7 cellular contexts compared by ENCODE assay signal in the genomic region with DNA sequence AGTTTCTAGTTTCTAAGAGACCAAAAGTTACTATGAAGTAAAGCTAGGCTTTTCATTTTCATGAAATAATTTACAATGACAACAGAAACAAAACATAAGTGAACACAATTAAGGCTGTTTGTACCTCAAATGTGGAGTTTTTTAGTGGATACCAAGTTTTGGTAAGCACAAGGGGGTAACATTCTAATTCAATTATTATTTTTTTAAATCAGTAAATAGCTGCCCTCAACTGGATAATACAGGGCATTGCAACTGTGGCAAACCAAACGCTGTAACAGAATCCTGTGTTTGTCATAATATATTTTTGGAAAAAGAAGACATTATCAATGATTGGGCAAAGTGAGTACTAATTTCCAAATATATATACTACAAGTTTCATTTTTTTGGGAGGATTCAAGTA.
DNase-seq lines count a peak whose midpoint lies in the region; ATAC-seq and TF ChIP-seq lines count a peak whose summit lies in the region.

No MANE protein-coding gene starts in this region.

- H3K27ac ChIP-seq in endodermal cell (ENCODE audit: low read depth, low read length): no peak overlapping the region
- no peak overlapping the region for H3K27ac ChIP-seq in prostate gland

- H3K27ac Mint-ChIP-seq in endodermal cell: no peak overlapping the region

- no peak for DNase-seq in GM10248 (ENCODE audit: extremely low spot score)
- peak; percentile 9 for DNase-seq in NB4 (ENCODE audit: low read depth)
- DNase-seq in endodermal cell: no peak
- no peak for DNase-seq in prostate gland (ENCODE audit: low spot score)
- DNase-seq in HuH-7 (ENCODE audit: low spot score): no peak
- no peak for DNase-seq in activated CD4-positive, alpha-beta T cell treated with anti-CD3 and anti-CD28 coated beads for 4 hours

- POLR2A ChIA-PET in GM10248 (lab: Yijun Ruan, JAX): no interaction called here

- no peak overlapping the region for H3K4me3 Mint-ChIP-seq in endodermal cell

- intact Hi-C loops in prostate gland (cut with DNase I): no loop called here

- no peaks in the 10 kb centered on the region for H3K36me3 ChIP-seq in endodermal cell (ENCODE audit: control insufficient read depth, insufficient read depth, low read length)
- H3K36me3 ChIP-seq in prostate gland: no peaks in the 10 kb centered on the region

- H3K9me3 Mint-ChIP-seq in endodermal cell: no peaks in the 10 kb centered on the region

- no peak for ATAC-seq in HG03432 (IDR thresholded peaks at IDR 0.05; ENCODE audit: unreplicated experiment)

- H3K4me1 Mint-ChIP-seq in endodermal cell: peaks cover 6% of the 10 kb centered on the region

- H3K4me3 ChIP-seq in NB4 (ENCODE audit: low read depth, low read length) (no peak overlapping the region), endodermal cell (ENCODE audit: low read length) (no peak overlapping the region), prostate gland (no peak overlapping the region)

- WGBS in endodermal cell (ENCODE audit: insufficient coverage in 1 of 2, insufficient read length in 1 of 2), 2 experiments: 55% methylated on average over 1 of the region's 1 CpG; no CpG with 5 or more reads in 1 of the 2 experiments
- WGBS in prostate gland: 15% methylated on average over 1 of the region's 1 CpG

- TF ChIP-seq POLR2A in NB4 (IDR thresholded peaks at IDR 0.05; ENCODE audit: extremely low read depth, insufficient read length): no peak
- no peak for TF ChIP-seq POLR2A in prostate gland (IDR thresholded peaks at IDR 0.05)

- CTCF ChIA-PET in GM10248 (lab: Yijun Ruan, JAX): interaction anchor here (0.7 to 1.9 kb wide), 10 partner anchors 8 to 99 kb away, joined by 3 to 11 read pairs (median 3); no protein-coding TSS in a partner anchor

- TF ChIP-seq CTCF in GM10248 (IDR thresholded peaks at IDR 0.05; ENCODE audit: control extremely low read depth, extremely low read depth, low read depth, missing control alignments) (peak; percentile 31), NB4 (IDR thresholded peaks at IDR 0.05; ENCODE audit: low read depth, low read length) (peak; percentile 21), endodermal cell (conservative IDR thresholded peaks at IDR 0.05) (peak; percentile 74), prostate gland (IDR thresholded peaks at IDR 0.05) (peak in 3 of 4 experiments; percentile 25 to 51 (median 45))

- no peaks in the 10 kb centered on the region for H3K27me3 ChIP-seq in endodermal cell (ENCODE audit: control insufficient read depth, insufficient read depth, low read length, poor library complexity, severe bottlenecking)
- H3K27me3 ChIP-seq in prostate gland (replicated peaks; ENCODE audit: insufficient read depth): no peaks in the 10 kb centered on the region

- no peaks in the 10 kb centered on the region for H3K36me3 Mint-ChIP-seq in endodermal cell (ENCODE audit: low read depth)

- H3K9me3 ChIP-seq in endodermal cell (ENCODE audit: control insufficient read depth, low read length): no peaks in the 10 kb centered on the region
- no peaks in the 10 kb centered on the region for H3K9me3 ChIP-seq in prostate gland

- H3K9ac ChIP-seq in endodermal cell (ENCODE audit: extremely low read depth, low read length, poor library complexity, severe bottlenecking): no peak overlapping the region

- H3K4me1 ChIP-seq in endodermal cell (ENCODE audit: control insufficient read depth, insufficient read depth, low read length): no peaks in the 10 kb centered on the region
- H3K4me1 ChIP-seq in prostate gland (replicated peaks): no peaks in the 10 kb centered on the region

- H3K27me3 Mint-ChIP-seq in endodermal cell (ENCODE audit: insufficient read depth): no peaks in the 10 kb centered on the region

Comparison
In these comparisons a context has a peak if more than half of its experiments do, and no peak if none do; other contexts are left out.
1. CTCF ChIP-seq: peak in every context shown above with its lines; median percentile 74 in endodermal cell; 45 in prostate gland; 31 in GM10248; 21 in NB4.